14 cellular contexts compared by ENCODE assay signal in genomic region chr10:84829121-84829520, GRCh38.
"Had no signal": no experiment of that assay in that cellular context is flagged by ENCODE, and none has a peak within 500 bp of the region (broad histone marks: within the 10 kb centered on the region; RNA-seq: fewer than 3 reads in every experiment).

No MANE protein-coding gene starts in this region.

- DNase-seq: cortex of kidney; dorsolateral prefrontal cortex; effector memory CD4-positive, alpha-beta T cell; heart right ventricle; hypothalamus; kidney glomerular epithelial cell; mucosa of descending colon; natural killer cell; ovary; right cardiac atrium; small intestine; stimulated activated CD4-positive, alpha-beta T cell treated with anti-CD3 and anti-CD28 coated beads, Interleukin-12 subunit alpha, Interleukin-12 subunit beta, amount 100 ng/mL, for 4 hours; stimulated activated naive CD4-positive, alpha-beta T cell treated with Interleukin-2 at 50 U/mL for 16 hours; uterus had no signal

- H3K9me3 ChIP-seq: heart right ventricle, mucosa of descending colon, ovary, uterus had no signal

- H3K36me3 ChIP-seq: heart right ventricle, ovary, uterus had no signal

- H3K4me1 ChIP-seq: uterus had no signal

- H3K4me3 ChIP-seq: dorsolateral prefrontal cortex, heart right ventricle, mucosa of descending colon, ovary, uterus had no signal

- H3K27me3 ChIP-seq: dorsolateral prefrontal cortex, heart right ventricle, ovary, uterus had no signal

- H3K27ac ChIP-seq: dorsolateral prefrontal cortex, heart right ventricle, ovary, uterus had no signal
